8 cellular contexts compared by ENCODE assay signal in genomic region chr5:140555747-140556312, GRCh38. TPM values are rescaled to one million over a fixed set of nuclear protein-coding genes. Genes with fewer than 3 reads are reported as not detected.
DNase-seq lines count a peak whose midpoint lies in the region; ATAC-seq and TF ChIP-seq lines count a peak whose summit lies in the region.

No MANE protein-coding gene starts in this region.

- H3K27ac ChIP-seq in coronary artery (no peak overlapping the region), neural cell (ENCODE audit: low read length) (peak overlapping the region; percentile 90)

- H3K4me2 ChIP-seq in neural cell (ENCODE audit: low read length) = peak overlapping the region; percentile 93

- no peak for TF ChIP-seq EP300 in neural cell (conservative IDR thresholded peaks at IDR 0.05; ENCODE audit: poor library complexity, severe bottlenecking)

- no peaks in the 10 kb centered on the region for H3F3A ChIP-seq in neural cell (ENCODE audit: insufficient read depth, low read length, poor library complexity, severe bottlenecking)

- H3K9me2 ChIP-seq in neural cell (ENCODE audit: insufficient read depth, low read length) = no peaks in the 10 kb centered on the region

- H3K27me3 ChIP-seq in neural cell (ENCODE audit: insufficient read depth, low read depth, low read length) = no peaks in the 10 kb centered on the region

- DNase-seq in GM10266 (ENCODE audit: extremely low spot score) (peak; percentile 31), LNCaP clone FGC (ENCODE audit: low read depth) (no peak), coronary artery (ENCODE audit: low spot score) (no peak), DMS79 (lab: John Stamatoyannopoulos, UW) (no peak), NCI-H2227 (lab: John Stamatoyannopoulos, UW; ENCODE audit: unreplicated experiment) (no peak), hepatic stellate cell (ENCODE audit: low spot score) (no peak)

- no peak for TF ChIP-seq CTCF in GM10266 (IDR thresholded peaks at IDR 0.05; ENCODE audit: control insufficient read depth, insufficient read depth, low read depth, missing control alignments)
- no peak for TF ChIP-seq CTCF in LNCaP clone FGC (IDR thresholded peaks at IDR 0.05; ENCODE audit: control insufficient read depth, extremely low read depth, insufficient read depth)
- no peak for TF ChIP-seq CTCF in coronary artery (IDR thresholded peaks at IDR 0.05)
- no peak for TF ChIP-seq CTCF in neural cell (IDR thresholded peaks at IDR 0.05; ENCODE audit: poor library complexity, severe bottlenecking)

- ATAC-seq in HG03565 (IDR thresholded peaks at IDR 0.05; ENCODE audit: unreplicated experiment) = no peak

- no peaks in the 10 kb centered on the region for H4K20me1 ChIP-seq in neural cell (ENCODE audit: insufficient read depth)

- H3K9me3 ChIP-seq in neural cell (ENCODE audit: low read length) = no peaks in the 10 kb centered on the region

- H3K4me3 ChIP-seq in LNCaP clone FGC (ENCODE audit: low read depth, low read length) (peak overlapping the region; percentile 81), coronary artery (peak overlapping the region; percentile 90), neural cell (ENCODE audit: low read length) (peak overlapping the region; percentile 75)

- no peak for TF ChIP-seq RAD21 in neural cell (conservative IDR thresholded peaks at IDR 0.05)

- H3K36me3 ChIP-seq in neural cell (ENCODE audit: insufficient read depth, low read length) = no peaks in the 10 kb centered on the region

- peak overlapping the region; percentile 84 for H3K9ac ChIP-seq in neural cell (ENCODE audit: low read length)

- no peak overlapping the region for H2AFZ ChIP-seq in neural cell (ENCODE audit: low read depth, low read length)

- peaks cover 27% of the 10 kb centered on the region for H3K79me2 ChIP-seq in neural cell (replicated peaks; ENCODE audit: insufficient read depth, low read length)

TF ChIP-seq in neural cell, 6 proteins besides CTCF, POLR2A, EP300 and RAD21:
- TF ChIP-seq SMC3 (conservative IDR thresholded peaks at IDR 0.05; ENCODE audit: poor library complexity) (no peak), TAF1 (IDR thresholded peaks at IDR 0.05; ENCODE audit: low read depth) (no peak), MXI1 (conservative IDR thresholded peaks at IDR 0.05; ENCODE audit: poor library complexity, severe bottlenecking) (no peak), REST (IDR thresholded peaks at IDR 0.05; ENCODE audit: borderline replicate concordance) (no peak), POLR2AphosphoS5 (IDR thresholded peaks at IDR 0.05) (no peak), EZH2 (IDR thresholded peaks at IDR 0.05; ENCODE audit: borderline replicate concordance, insufficient read depth, low read length, poor library complexity, severe bottlenecking) (no peak)

RNA-seq across cellular contexts. Expression of gene SRA1, which starts 1.4 kb away (rescaled TPM):
- 73.5 and 76.2 TPM in 2 replicates for polyA plus RNA-seq in neural cell
- 38.3 and 44.6 TPM in 2 replicates for polyA minus RNA-seq in neural cell

RNA-seq across cellular contexts. Expression of gene EIF4EBP3, which starts 8.4 kb away (rescaled TPM):
- 1.0 TPM in 1 of 2 replicates, not detected in the other for polyA plus RNA-seq in neural cell
- polyA minus RNA-seq in neural cell = not detected in 2 replicates

RNA-seq across cellular contexts. Expression of gene APBB3, which starts 8.6 kb away (rescaled TPM):
- 131 and 149 TPM in 2 replicates for polyA plus RNA-seq in neural cell
- polyA minus RNA-seq in neural cell = 77.4 and 81.7 TPM in 2 replicates

RNA-seq across cellular contexts. Expression of gene SLC35A4, which starts 8.8 kb away (rescaled TPM):
- 8.1 and 8.8 TPM in 2 replicates for polyA plus RNA-seq in neural cell
- 7.5 and 11.3 TPM in 2 replicates for polyA minus RNA-seq in neural cell
